8 cellular contexts compared by ENCODE assay signal in genomic region chr5:81506900-81507588, GRCh38.
DNase-seq lines count a peak whose midpoint lies in the region; ATAC-seq and TF ChIP-seq lines count a peak whose summit lies in the region.

No MANE protein-coding gene starts in this region.

- CTCF ChIA-PET in naive thymus-derived CD4-positive, alpha-beta T cell (lab: Charles Lee): interaction anchor here (0.7 to 4.0 kb wide), 5 partner anchors 82 to 721 kb away, joined by 3 to 20 read pairs (median 4); no protein-coding TSS in a partner anchor

- H3K4me3 Mint-ChIP-seq in naive thymus-derived CD4-positive, alpha-beta T cell: no peak overlapping the region

- peak; percentile 88 for TF ChIP-seq CTCF in DND-41 (IDR thresholded peaks at IDR 0.05; ENCODE audit: borderline replicate concordance, extremely low read depth, low read length, poor library complexity, severe bottlenecking)
- TF ChIP-seq CTCF in WI38 (IDR thresholded peaks at IDR 0.05; ENCODE audit: low read depth, low read length): peak; percentile 77

- H3K27ac ChIP-seq in DND-41 (ENCODE audit: low read length): no peak overlapping the region
- no peak overlapping the region for H3K27ac ChIP-seq in naive thymus-derived CD4-positive, alpha-beta T cell (ENCODE audit: low read depth, low read length)

- H3K9ac ChIP-seq in DND-41 (ENCODE audit: low read depth, low read length): no peak overlapping the region

- H3K36me3 ChIP-seq in DND-41 (ENCODE audit: insufficient read depth, low read length): peaks cover 51% of the 10 kb centered on the region
- H3K36me3 ChIP-seq in naive thymus-derived CD4-positive, alpha-beta T cell (ENCODE audit: control insufficient read depth in 2 of 3, insufficient read depth in 3 of 3, low read length in 3 of 3): no peaks in the 10 kb centered on the region

- H3K27me3 ChIP-seq in DND-41 (ENCODE audit: insufficient read depth, low read length, poor library complexity): no peaks in the 10 kb centered on the region
- no peaks in the 10 kb centered on the region for H3K27me3 ChIP-seq in naive thymus-derived CD4-positive, alpha-beta T cell (ENCODE audit: control insufficient read depth in 2 of 2, insufficient read depth in 2 of 2, low read length in 2 of 2)

- peaks cover 3% of the 10 kb centered on the region; the same call in 1 of the 2 replicates for H4K20me1 ChIP-seq in DND-41 (ENCODE audit: insufficient read depth, low read length)

- ATAC-seq in DND-41 (ENCODE audit: insufficient read depth, low read depth) (peak; percentile 97), GM19372 (IDR thresholded peaks at IDR 0.05; ENCODE audit: low read depth, unreplicated experiment) (peak; percentile 100), HG03280 (IDR thresholded peaks at IDR 0.05; ENCODE audit: unreplicated experiment) (peak; percentile 100), esophagus mucosa (peak; percentile 87)
- ATAC-seq in naive thymus-derived CD4-positive, alpha-beta T cell: peak; percentile 96

- no peak overlapping the region for H3K4me2 ChIP-seq in DND-41 (ENCODE audit: insufficient read depth, low read length)

- no peak overlapping the region for H2AFZ ChIP-seq in DND-41 (ENCODE audit: low read depth, low read length)

- H3K27me3 Mint-ChIP-seq in naive thymus-derived CD4-positive, alpha-beta T cell: no peaks in the 10 kb centered on the region

- POLR2A ChIA-PET in naive thymus-derived CD4-positive, alpha-beta T cell (lab: Charles Lee): no interaction called here

- peaks cover 7 to 31% (median 22%) of the 10 kb centered on the region in 5 donors for H3K36me3 Mint-ChIP-seq in naive thymus-derived CD4-positive, alpha-beta T cell

- no peak overlapping the region for H3K27ac Mint-ChIP-seq in naive thymus-derived CD4-positive, alpha-beta T cell

- peaks cover 18% of the 10 kb centered on the region; the same call in 1 of the 2 replicates for H3K4me1 ChIP-seq in DND-41 (ENCODE audit: insufficient read depth, low read length)
- H3K4me1 ChIP-seq in naive thymus-derived CD4-positive, alpha-beta T cell (ENCODE audit: control insufficient read depth in 2 of 2, insufficient read depth in 2 of 2, low read length in 2 of 2): no peaks in the 10 kb centered on the region

- H3K9me3 Mint-ChIP-seq in naive thymus-derived CD4-positive, alpha-beta T cell: peaks cover 0 to 7% (median 0%) of the 10 kb centered on the region in 11 donors

- intact Hi-C loops in naive thymus-derived CD4-positive, alpha-beta T cell (cut with micrococcal nuclease): loop anchor here (1.0 to 5.0 kb wide), 8 partner anchors 80 to 718 kb away; partner anchors contain the start of gene SSBP2 (in 2 of the 2)
- intact Hi-C loops in posterior vena cava (cut with DNase I): loop anchor here in 1 of 2 donors (10.0 kb wide), 2 partner anchors 248 to 348 kb away; partner anchors contain the start of gene SSBP2

- no peaks in the 10 kb centered on the region for H3K9me3 ChIP-seq in DND-41 (ENCODE audit: insufficient read depth, low read length, severe bottlenecking)
- no peaks in the 10 kb centered on the region for H3K9me3 ChIP-seq in naive thymus-derived CD4-positive, alpha-beta T cell (ENCODE audit: control insufficient read depth in 2 of 3, low read length in 3 of 3)

- H3K79me2 ChIP-seq in DND-41 (ENCODE audit: insufficient read depth, low read length): peaks cover 65% of the 10 kb centered on the region

- no peak overlapping the region for H3K4me3 ChIP-seq in DND-41 (ENCODE audit: low read depth in 1 of 2, low read length in 2 of 2)
- H3K4me3 ChIP-seq in WI38 (ENCODE audit: low read depth, low read length): no peak overlapping the region
- no peak overlapping the region for H3K4me3 ChIP-seq in naive thymus-derived CD4-positive, alpha-beta T cell (ENCODE audit: low read length)

- peak; percentile 68 for DNase-seq in DND-41
- DNase-seq in NCI-H2227 (lab: John Stamatoyannopoulos, UW; ENCODE audit: unreplicated experiment): peak; percentile 68
- peak in 7 of 9 donors; percentile 34 to 66 (median 55) for DNase-seq in naive thymus-derived CD4-positive, alpha-beta T cell
- DNase-seq in posterior vena cava (ENCODE audit: low spot score): no peak

- peaks cover 0 to 27% (median 8%) of the 10 kb centered on the region in 7 donors for H3K4me1 Mint-ChIP-seq in naive thymus-derived CD4-positive, alpha-beta T cell
